Comparison of ENCODE assay signal across 10 cellular contexts in the genomic region with DNA sequence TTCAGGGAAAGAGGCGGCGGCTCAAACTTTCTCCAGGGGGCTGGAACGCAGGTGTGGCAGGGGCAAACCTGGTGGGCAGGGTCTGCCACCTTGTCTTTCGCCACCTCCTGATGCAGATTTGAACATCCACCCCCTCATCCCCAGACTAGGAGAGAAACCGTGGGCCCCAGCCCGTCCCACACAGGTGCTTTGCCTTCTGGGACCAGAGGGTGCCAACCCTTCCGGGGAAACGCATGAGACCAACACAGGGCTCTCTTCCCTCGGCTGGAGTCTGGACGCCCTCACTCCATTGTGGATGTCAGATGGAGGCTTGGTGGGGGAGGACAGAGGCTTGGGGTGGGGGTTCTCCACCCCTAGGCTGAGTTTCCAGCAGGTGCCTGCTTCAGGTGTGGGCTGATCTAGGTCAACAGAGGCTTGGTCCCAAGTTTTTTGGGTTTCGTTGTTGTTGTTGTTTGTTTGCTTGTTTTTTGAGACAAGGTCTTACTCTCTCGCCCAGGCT. TPM values are rescaled to one million over a fixed set of nuclear protein-coding genes. Genes with fewer than 3 reads are reported as not detected.
DNase-seq lines count a peak whose midpoint lies in the region; ATAC-seq and TF ChIP-seq lines count a peak whose summit lies in the region.
"Had no signal": no experiment of that assay in that cellular context is flagged by ENCODE, and none has a peak within 500 bp of the region (broad histone marks: within the 10 kb centered on the region; RNA-seq: fewer than 3 reads in every experiment).

No MANE protein-coding gene starts in this region.

- H3K4me1 ChIP-seq in Karpas-422 (ENCODE audit: low read length): peaks cover 13% of the 10 kb centered on the region
- H3K4me1 ChIP-seq in osteoblast (ENCODE audit: insufficient read depth, low read length): peaks cover 21% of the 10 kb centered on the region

- H3K36me3 Mint-ChIP-seq in CD4-positive, alpha-beta T cell (ENCODE audit: low read depth): peaks cover 4% of the 10 kb centered on the region
- no peaks in the 10 kb centered on the region for H3K36me3 Mint-ChIP-seq in dendritic cell treated with granulocyte-macrophage colony-stimulating factor and Interleukin-4, amounts not matched to agents 40 ng/mL and 50 ng/mL, for 4 days (ENCODE audit: low read depth)

- H3K4me2 ChIP-seq in Karpas-422 (ENCODE audit: low read depth, low read length, poor library complexity, severe bottlenecking) (no peak overlapping the region), osteoblast (ENCODE audit: insufficient read depth, low read length) (peak overlapping the region; percentile 100)

- no peak for DNase-seq in CD4-positive, alpha-beta T cell
- DNase-seq in Karpas-422 (peak; percentile 15), osteoblast (ENCODE audit: insufficient read length, low spot score, missing footprints) (no peak), UCSD-AML1 (lab: John Stamatoyannopoulos, UW; ENCODE audit: unreplicated experiment) (no peak), NCI-H446 treated with DMSO at 0.1 percent for 48 hours (lab: John Stamatoyannopoulos, UW) (no peak), NCI-H1436 treated with DMSO at 0.1 percent for 48 hours (lab: John Stamatoyannopoulos, UW) (no peak), NCI-H2107 treated with DMSO at 0.1 percent for 48 hours (lab: John Stamatoyannopoulos, UW; ENCODE audit: unreplicated experiment) (no peak)

- H3K4me3 ChIP-seq in Karpas-422 (ENCODE audit: low read length) (no peak overlapping the region), osteoblast (ENCODE audit: insufficient read depth, low read length) (peak overlapping the region; percentile 82)

- no peak overlapping the region for H3K9ac ChIP-seq in Karpas-422 (ENCODE audit: low read length)

- no peaks in the 10 kb centered on the region for H3K9me3 Mint-ChIP-seq in CD4-positive, alpha-beta T cell
- no peaks in the 10 kb centered on the region for H3K9me3 Mint-ChIP-seq in dendritic cell treated with granulocyte-macrophage colony-stimulating factor and Interleukin-4, amounts not matched to agents 40 ng/mL and 50 ng/mL, for 4 days

- no peak for TF ChIP-seq CTCF in CD4-positive, alpha-beta T cell (IDR thresholded peaks at IDR 0.05)
- no peak for TF ChIP-seq CTCF in osteoblast (IDR thresholded peaks at IDR 0.05; ENCODE audit: extremely low read depth, low read depth, low read length)

- H3K9me3 ChIP-seq in CD4-positive, alpha-beta T cell (ENCODE audit: control insufficient read depth, low read length): no peaks in the 10 kb centered on the region
- H3K9me3 ChIP-seq in Karpas-422 (ENCODE audit: low read length): no peaks in the 10 kb centered on the region
- no peaks in the 10 kb centered on the region for H3K9me3 ChIP-seq in osteoblast (ENCODE audit: low read depth, low read length)

- POLR2A ChIA-PET in CD4-positive, alpha-beta T cell (lab: Charles Lee): interaction anchor here (0.9 to 2.1 kb wide), 6 partner anchors 14 to 472 kb away, joined by 3 to 9 read pairs (median 4); partner anchors contain the start of genes IER5L and NTMT1

- H3K27ac ChIP-seq in CD4-positive, alpha-beta T cell (ENCODE audit: low read depth, low read length): no peak overlapping the region
- H3K27ac ChIP-seq in Karpas-422 (ENCODE audit: low read length) (no peak overlapping the region), osteoblast (ENCODE audit: low read depth, low read length) (no peak overlapping the region)

- H2AFZ ChIP-seq in Karpas-422 (ENCODE audit: low read length): no peak overlapping the region
- H2AFZ ChIP-seq in osteoblast (ENCODE audit: low read length): peak overlapping the region; percentile 91

- no peaks in the 10 kb centered on the region for H3K36me3 ChIP-seq in Karpas-422 (ENCODE audit: insufficient read depth, low read length)
- H3K36me3 ChIP-seq in osteoblast (ENCODE audit: insufficient read depth, low read length): no peaks in the 10 kb centered on the region

- H3K27ac Mint-ChIP-seq in CD4-positive, alpha-beta T cell: peak overlapping the region; percentile 76
- H3K27ac Mint-ChIP-seq in dendritic cell treated with granulocyte-macrophage colony-stimulating factor and Interleukin-4, amounts not matched to agents 40 ng/mL and 50 ng/mL, for 4 days: peak overlapping the region; percentile 83

- H3K79me2 ChIP-seq in Karpas-422 (ENCODE audit: low read length): no peaks in the 10 kb centered on the region
- no peaks in the 10 kb centered on the region for H3K79me2 ChIP-seq in osteoblast (ENCODE audit: insufficient read depth, low read length)

- peak overlapping the region; percentile 87 for H3K4me3 Mint-ChIP-seq in CD4-positive, alpha-beta T cell
- no peak overlapping the region for H3K4me3 Mint-ChIP-seq in dendritic cell treated with granulocyte-macrophage colony-stimulating factor and Interleukin-4, amounts not matched to agents 40 ng/mL and 50 ng/mL, for 4 days

- peaks cover 5% of the 10 kb centered on the region for H3K27me3 ChIP-seq in CD4-positive, alpha-beta T cell (ENCODE audit: control insufficient read depth, insufficient read depth, low read length)
- no peaks in the 10 kb centered on the region for H3K27me3 ChIP-seq in Karpas-422 (ENCODE audit: low read length)
- H3K27me3 ChIP-seq in osteoblast (ENCODE audit: insufficient read depth, low read length): no peaks in the 10 kb centered on the region

- no peak for ATAC-seq in CD4-positive, alpha-beta T cell (ENCODE audit: poor library complexity)

- no peaks in the 10 kb centered on the region for H3K27me3 Mint-ChIP-seq in CD4-positive, alpha-beta T cell
- peaks cover 26% of the 10 kb centered on the region for H3K27me3 Mint-ChIP-seq in dendritic cell treated with granulocyte-macrophage colony-stimulating factor and Interleukin-4, amounts not matched to agents 40 ng/mL and 50 ng/mL, for 4 days

- intact Hi-C loops in CD4-positive, alpha-beta T cell (cut with DNase I, micrococcal nuclease): loop anchor here (2.0 to 10.0 kb wide), 6 partner anchors 13 to 481 kb away; no protein-coding TSS in a partner anchor
- intact Hi-C loops in dendritic cell treated with granulocyte-macrophage colony-stimulating factor and Interleukin-4, amounts not matched to agents 40 ng/mL and 50 ng/mL, for 4 days (cut with micrococcal nuclease): loop anchor here (2.0 to 10.0 kb wide), 2 partner anchors 437 to 481 kb away; partner anchors contain the start of gene IER5L

- H4K20me1 ChIP-seq in Karpas-422 (ENCODE audit: insufficient read depth, low read depth, low read length) (no peaks in the 10 kb centered on the region; the same call in 1 of the 2 replicates), osteoblast (ENCODE audit: insufficient read depth, low read length) (no peaks in the 10 kb centered on the region)

- no peaks in the 10 kb centered on the region for H3K9me2 ChIP-seq in Karpas-422 (replicated peaks; ENCODE audit: insufficient read depth, low read length)

- CTCF ChIA-PET in CD4-positive, alpha-beta T cell (lab: Charles Lee): interaction anchor here (0.7 to 2.5 kb wide), 19 partner anchors 9 to 480 kb away, joined by 3 to 23 read pairs (median 5); partner anchors contain the start of genes C9orf50, IER5L and NTMT1

- peaks cover 37% of the 10 kb centered on the region for H3K4me1 Mint-ChIP-seq in CD4-positive, alpha-beta T cell (ENCODE audit: low read depth)
- H3K4me1 Mint-ChIP-seq in dendritic cell treated with granulocyte-macrophage colony-stimulating factor and Interleukin-4, amounts not matched to agents 40 ng/mL and 50 ng/mL, for 4 days (ENCODE audit: low read depth): peaks cover 42% of the 10 kb centered on the region

RNA-seq across cellular contexts. Expression of gene C9orf50, which starts 9.6 kb away (rescaled TPM):
- total RNA-seq in CD4-positive, alpha-beta T cell: not detected
- total RNA-seq in Karpas-422 (2014; rRNA removed; shearing (Covaris generic); ENCODE audit: low replicate concordance): not detected in 2 replicates
- total RNA-seq in osteoblast: under 0.01 and 0.36 TPM in 2 replicates
- total RNA-seq: HT1080, mesenteric fat pad had no signal

RNA-seq across cellular contexts. Expression of gene NTMT1, which starts 14.6 kb away (rescaled TPM):
- 10 to 100 TPM; 50.7 to 52.5 TPM for total RNA-seq in CD4-positive, alpha-beta T cell
- 22.4 and 31.1 TPM in 2 replicates for total RNA-seq in Karpas-422 (2014; rRNA removed; shearing (Covaris generic); ENCODE audit: low replicate concordance)
- 26.4 and 28.6 TPM in 2 replicates for total RNA-seq in osteoblast

RNA-seq across cellular contexts. Expression of gene ASB6, which starts 30.6 kb away (rescaled TPM):
- total RNA-seq in CD4-positive, alpha-beta T cell: 10 to 100 TPM; 28.5 to 29.3 TPM
- total RNA-seq in Karpas-422 (2014; rRNA removed; shearing (Covaris generic); ENCODE audit: low replicate concordance): 10.6 and 16.3 TPM in 2 replicates
- 21.0 and 23.9 TPM in 2 replicates for total RNA-seq in osteoblast

RNA-seq across cellular contexts. Expression of gene PRRX2, which starts 54.1 kb away (rescaled TPM):
- not detected for total RNA-seq in CD4-positive, alpha-beta T cell
- not detected in 2 replicates for total RNA-seq in Karpas-422 (2014; rRNA removed; shearing (Covaris generic); ENCODE audit: low replicate concordance)
- total RNA-seq in osteoblast: 27.5 and 34.8 TPM in 2 replicates
- total RNA-seq: HT1080 had no signal
